8 cellular contexts compared by ENCODE assay signal in genomic region chr12:56448860-56449621, GRCh38. TPM values are rescaled to one million over a fixed set of nuclear protein-coding genes. Genes with fewer than 3 reads are reported as not detected.
DNase-seq lines count a peak whose midpoint lies in the region; ATAC-seq and TF ChIP-seq lines count a peak whose summit lies in the region.

Gene TIMELESS (minus strand): TSS chr12:56449426. CDS start chr12:56434170, 15,256 bp downstream.

- peaks cover 9% of the 10 kb centered on the region for H3K9me3 Mint-ChIP-seq in HFFc6
- H3K9me3 Mint-ChIP-seq in activated naive CD4-positive, alpha-beta T cell treated with anti-CD3 and anti-CD28 coated beads, Interleukin-2, amount 50 U/mL, for 72 hours: peaks cover 0 to 8% of the 10 kb centered on the region in 2 donors

- H3K27ac ChIP-seq in thoracic aorta: peak within 1 kb of the TSS; percentile 72 to 82

- peaks cover 28% of the 10 kb centered on the region for H3K36me3 Mint-ChIP-seq in HFFc6 (ENCODE audit: low read depth)
- peaks cover 19 to 20% of the 10 kb centered on the region in 2 donors for H3K36me3 Mint-ChIP-seq in activated naive CD4-positive, alpha-beta T cell treated with anti-CD3 and anti-CD28 coated beads, Interleukin-2, amount 50 U/mL, for 72 hours

- TF ChIP-seq CTCF in HFFc6 (IDR thresholded peaks at IDR 0.05): peak; percentile 20; the same call in 1 of the 2 replicates
- TF ChIP-seq CTCF in omental fat pad (IDR thresholded peaks at IDR 0.05): no peak
- no peak for TF ChIP-seq CTCF in thoracic aorta (IDR thresholded peaks at IDR 0.05)

- DNase-seq in GM04504 (ENCODE audit: low read depth) (peak; percentile 75), HFFc6 (peak; percentile 78), NCI-H1048 (lab: John Stamatoyannopoulos, UW) (peak; percentile 73), SKM-1 (lab: John Stamatoyannopoulos, UW; ENCODE audit: unreplicated experiment) (peak; percentile 68), glomerular visceral epithelial cell (ENCODE audit: extremely low spot score) (peak; percentile 82), omental fat pad (ENCODE audit: low spot score) (peak; percentile 68), thoracic aorta (ENCODE audit: low spot score) (peak; percentile 57)
- DNase-seq in activated naive CD4-positive, alpha-beta T cell treated with anti-CD3 and anti-CD28 coated beads, Interleukin-2, amount 50 U/mL, for 72 hours (ENCODE audit: low spot score in 2 of 2): peak; percentile 86 to 94

- H3K4me1 ChIP-seq in thoracic aorta (ENCODE audit: control insufficient read depth in 1 of 2, low read depth in 2 of 2): peaks cover 4 to 8% of the 10 kb centered on the region in 2 donors

- H3K4me3 ChIP-seq in thoracic aorta: peak within 1 kb of the TSS; percentile 93

- H3K36me3 ChIP-seq in thoracic aorta: no peaks in the 10 kb centered on the region

- peak within 1 kb of the TSS; percentile 93 for H3K27ac Mint-ChIP-seq in HFFc6
- H3K27ac Mint-ChIP-seq in activated naive CD4-positive, alpha-beta T cell treated with anti-CD3 and anti-CD28 coated beads, Interleukin-2, amount 50 U/mL, for 72 hours: peak within 1 kb of the TSS; percentile 96 to 99

- peak within 1 kb of the TSS; percentile 95 for H3K4me3 Mint-ChIP-seq in HFFc6

- peaks cover 10% of the 10 kb centered on the region for H3K27me3 Mint-ChIP-seq in HFFc6 (ENCODE audit: insufficient read depth)

- ATAC-seq in activated naive CD4-positive, alpha-beta T cell treated with anti-CD3 and anti-CD28 coated beads, Interleukin-2, amount 50 U/mL, for 72 hours: peak; percentile 98 to 99
- ATAC-seq in omental fat pad (ENCODE audit: low FRiP score): peak; percentile 99
- peak; percentile 93 for ATAC-seq in thoracic aorta (ENCODE audit: insufficient number of reproducible peaks, low FRiP score, low read depth)

- no peaks in the 10 kb centered on the region for H3K27me3 ChIP-seq in thoracic aorta (replicated peaks; ENCODE audit: insufficient read depth)

- peaks cover 26% of the 10 kb centered on the region for H3K4me1 Mint-ChIP-seq in HFFc6 (ENCODE audit: low read depth)

- no peaks in the 10 kb centered on the region for H3K9me3 ChIP-seq in thoracic aorta

RNA-seq across cellular contexts. Expression of gene TIMELESS, which starts in this region (rescaled TPM):
- 10 to 100 TPM; 10.4 to 23.1 (median 21.3) TPM for total RNA-seq in HFFc6 (2021; fragmentation: NEBNext Ultra II Directional; extraction: Animal tissue kit (Norgen Biotek cat#: 25700))
- 10 to 100 TPM; 60.4 to 61.6 TPM for total RNA-seq in activated naive CD4-positive, alpha-beta T cell treated with anti-CD3 and anti-CD28 coated beads, Interleukin-2, amount 50 U/mL, for 72 hours
- total RNA-seq in omental fat pad (1 to 10 TPM; 3.2 to 6.8 (median 4.3) TPM), thoracic aorta (1 to 10 TPM; 3.0 to 4.4 TPM)

Comparison
In these comparisons a context has a peak if more than half of its experiments do, and no peak if none do; other contexts are left out.
1. Peak in every context shown above with its lines: DNase-seq, ATAC-seq, H3K4me3 ChIP-seq and H3K27ac ChIP-seq.